In genomic region chr15:52546031-52546751, GRCh38 we compare ENCODE assay signal across 12 cellular contexts. TPM values are rescaled to one million over a fixed set of nuclear protein-coding genes. Genes with fewer than 3 reads are reported as not detected.
A peak's percentile ranks its signal among the peaks of the same experiment; 100 is the strongest.
DNase-seq lines count a peak whose midpoint lies in the region; ATAC-seq, FAIRE-seq and TF ChIP-seq lines count a peak whose summit lies in the region.
"Had no signal": no experiment of that assay in that cellular context is flagged by ENCODE, and none has a peak within 500 bp of the region (broad histone marks: within the 10 kb centered on the region; RNA-seq: fewer than 3 reads in every experiment).

No MANE protein-coding gene starts in this region.

- no peaks in the 10 kb centered on the region for H3K27me3 Mint-ChIP-seq in CD4-positive, alpha-beta memory T cell
- no peaks in the 10 kb centered on the region for H3K27me3 Mint-ChIP-seq in activated CD4-positive, alpha-beta memory T cell treated with anti-CD3 and anti-CD28 coated beads, Interleukin-2, amount 10 ng/mL, durations not matched to agents 7 days and 5 days

- H3K36me3 ChIP-seq in CD4-positive, alpha-beta memory T cell (ENCODE audit: insufficient read depth, low read length): peaks cover 11% of the 10 kb centered on the region
- peaks cover 0 to 24% (median 8%) of the 10 kb centered on the region in 4 donors for H3K36me3 ChIP-seq in right lobe of liver

- POLR2A ChIA-PET in CD4-positive, alpha-beta memory T cell (lab: Charles Lee; ENCODE audit: partially characterized antibody): interaction anchor here (1.0 kb wide), 1 partner anchor 11 kb away, joined by 3 read pairs; no protein-coding TSS in a partner anchor
- POLR2A ChIA-PET in activated CD4-positive, alpha-beta memory T cell treated with anti-CD3 and anti-CD28 coated beads, Interleukin-2, amount 10 ng/mL, durations not matched to agents 7 days and 5 days (lab: Charles Lee): interaction anchor here (0.9 to 2.5 kb wide), 6 partner anchors 10 to 18 kb away, joined by 3 to 11 read pairs (median 4); no protein-coding TSS in a partner anchor

- no peak overlapping the region for H3K4me3 Mint-ChIP-seq in CD4-positive, alpha-beta memory T cell
- H3K4me3 Mint-ChIP-seq in activated CD4-positive, alpha-beta memory T cell treated with anti-CD3 and anti-CD28 coated beads, Interleukin-2, amount 10 ng/mL, durations not matched to agents 7 days and 5 days: peak overlapping the region; percentile 33

- H3K4me3 ChIP-seq in CD4-positive, alpha-beta memory T cell (ENCODE audit: low read length in 2 of 2): no peak overlapping the region
- no peak overlapping the region for H3K4me3 ChIP-seq in right lobe of liver
- H3K4me3 ChIP-seq: BLaER1 treated with 17β-estradiol and CSF1 and Interleukin-3, amounts not matched to agents 10 nM and 100 nM; thoracic aorta had no signal

- FAIRE-seq in urothelium cell line (lab: Jason Lieb, UNC) (no peak), RCC 7860 (lab: Jason Lieb, UNC) (no peak)
- FAIRE-seq: TTC549 had no signal

- no peaks in the 10 kb centered on the region for H3K9me3 ChIP-seq in CD4-positive, alpha-beta memory T cell (ENCODE audit: control insufficient read depth in 1 of 2, low read length in 2 of 2)
- H3K9me3 ChIP-seq in right lobe of liver: no peaks in the 10 kb centered on the region
- H3K9me3 ChIP-seq: thoracic aorta had no signal

- H3K36me3 Mint-ChIP-seq in CD4-positive, alpha-beta memory T cell: peaks cover 43 to 49% of the 10 kb centered on the region in 2 donors
- H3K36me3 Mint-ChIP-seq in activated CD4-positive, alpha-beta memory T cell treated with anti-CD3 and anti-CD28 coated beads, Interleukin-2, amount 10 ng/mL, durations not matched to agents 7 days and 5 days (ENCODE audit: low read depth): peaks cover 61% of the 10 kb centered on the region

- H3K27ac Mint-ChIP-seq in CD4-positive, alpha-beta memory T cell: peak overlapping the region in 4 of 7 donors; percentile 32 to 85 (median 56)
- H3K27ac Mint-ChIP-seq in activated CD4-positive, alpha-beta memory T cell treated with anti-CD3 and anti-CD28 coated beads, Interleukin-2, amount 10 ng/mL, durations not matched to agents 7 days and 5 days: peak overlapping the region; percentile 70

- WGBS in right lobe of liver (ENCODE audit: insufficient coverage, low coverage, low lambda C conversion rate, missing lambda C conversion rate): 83% methylated on average over 2 of the region's 5 CpGs

- TF ChIP-seq CTCF in right lobe of liver (IDR thresholded peaks at IDR 0.05): no peak

- CTCF ChIA-PET in CD4-positive, alpha-beta memory T cell (lab: Charles Lee; ENCODE audit: partially characterized antibody): interaction anchor here (0.6 to 1.0 kb wide), 2 partner anchors 8 to 10 kb away, joined by 3 read pairs; no protein-coding TSS in a partner anchor
- CTCF ChIA-PET in activated CD4-positive, alpha-beta memory T cell treated with anti-CD3 and anti-CD28 coated beads, Interleukin-2, amount 10 ng/mL, durations not matched to agents 7 days and 5 days (lab: Charles Lee): interaction anchor here (1.7 kb wide), 1 partner anchor 10 kb away, joined by 6 read pairs; no protein-coding TSS in a partner anchor

- peak; percentile 32 for TF ChIP-seq POLR2A in GM18505 (IDR thresholded peaks at IDR 0.05; ENCODE audit: borderline replicate concordance, extremely low read depth, insufficient read depth, insufficient read length)
- no peak for TF ChIP-seq POLR2A in right lobe of liver (IDR thresholded peaks at IDR 0.05)

- no peaks in the 10 kb centered on the region for H3K27me3 ChIP-seq in CD4-positive, alpha-beta memory T cell (ENCODE audit: insufficient read depth, low read length)
- no peaks in the 10 kb centered on the region for H3K27me3 ChIP-seq in right lobe of liver
- H3K27me3 ChIP-seq: BLaER1 treated with 17β-estradiol and CSF1 and Interleukin-3, amounts not matched to agents 10 nM and 100 nM had no signal

- peaks cover 0 to 2% (median under 1%) of the 10 kb centered on the region in 4 donors for H3K4me1 Mint-ChIP-seq in CD4-positive, alpha-beta memory T cell
- H3K4me1 Mint-ChIP-seq in activated CD4-positive, alpha-beta memory T cell treated with anti-CD3 and anti-CD28 coated beads, Interleukin-2, amount 10 ng/mL, durations not matched to agents 7 days and 5 days: peaks cover 24% of the 10 kb centered on the region

- H3K9me3 Mint-ChIP-seq in CD4-positive, alpha-beta memory T cell: peaks cover 0 to 20% (median 7%) of the 10 kb centered on the region in 8 donors
- peaks cover 7% of the 10 kb centered on the region for H3K9me3 Mint-ChIP-seq in activated CD4-positive, alpha-beta memory T cell treated with anti-CD3 and anti-CD28 coated beads, Interleukin-2, amount 10 ng/mL, durations not matched to agents 7 days and 5 days

- intact Hi-C loops in CD4-positive, alpha-beta memory T cell (cut with micrococcal nuclease): no loop called here
- intact Hi-C loops in right lobe of liver (cut with DNase I): no loop called here

- H3K27ac ChIP-seq in CD4-positive, alpha-beta memory T cell (ENCODE audit: low read depth, low read length): no peak overlapping the region
- H3K27ac ChIP-seq in right lobe of liver: no peak overlapping the region
- H3K27ac ChIP-seq: BLaER1 treated with 17β-estradiol and CSF1 and Interleukin-3, amounts not matched to agents 10 nM and 100 nM; thoracic aorta had no signal

- no peaks in the 10 kb centered on the region for H3K4me1 ChIP-seq in CD4-positive, alpha-beta memory T cell (ENCODE audit: insufficient read depth, low read length)
- H3K4me1 ChIP-seq in right lobe of liver: peaks cover 0 to 6% (median 0%) of the 10 kb centered on the region in 4 donors
- H3K4me1 ChIP-seq: BLaER1 treated with 17β-estradiol and CSF1 and Interleukin-3, amounts not matched to agents 10 nM and 100 nM had no signal

- ATAC-seq in GM18505 (IDR thresholded peaks at IDR 0.05; ENCODE audit: unreplicated experiment) (no peak), right lobe of liver (peak in 3 of 4 donors; percentile 32 to 51 (median 36))

- DNase-seq in CD4-positive, alpha-beta memory T cell: no peak
- peak; percentile 63 for DNase-seq in activated CD4-positive, alpha-beta memory T cell treated with anti-CD3 and anti-CD28 coated beads, Interleukin-2, amount 10 ng/mL, durations not matched to agents 7 days and 5 days
- DNase-seq in right lobe of liver: no peak
- no peak for DNase-seq in MV-4-11 (lab: John Stamatoyannopoulos, UW)
- no peak for DNase-seq in urothelium cell line (ENCODE audit: low spot score)
- no peak for DNase-seq in RCC 7860 (ENCODE audit: low spot score)
- DNase-seq: NCI-H146, NCI-H510A had no signal

RNA-seq across cellular contexts. Expression of gene MYO5A, which starts 17.5 kb away (rescaled TPM):
- 10 to 100 TPM; 36.6 to 43.9 TPM for total RNA-seq in CD4-positive, alpha-beta memory T cell
- 10 to 100 TPM in 1 of 2 donors, 1 to 10 TPM in 1; 3.6 to 14.5 TPM for polyA plus RNA-seq in CD4-positive, alpha-beta memory T cell
- total RNA-seq in activated CD4-positive, alpha-beta memory T cell treated with anti-CD3 and anti-CD28 coated beads, Interleukin-2, amount 10 ng/mL, durations not matched to agents 7 days and 5 days: 10 to 100 TPM; 41.3 to 42.2 TPM
- 10 to 100 TPM in 2 of 6 experiments, 1 to 10 TPM in 4; 3.2 to 13.3 (median 5.0) TPM for total RNA-seq in right lobe of liver

RNA-seq across cellular contexts. Expression of gene ARPP19, which starts 22.6 kb away (rescaled TPM):
- total RNA-seq in CD4-positive, alpha-beta memory T cell: 100 to 1,000 TPM; 105 to 130 TPM
- 10 to 100 TPM; 51.3 to 65.9 TPM for polyA plus RNA-seq in CD4-positive, alpha-beta memory T cell
- 100 to 1,000 TPM; 176 to 193 TPM for total RNA-seq in activated CD4-positive, alpha-beta memory T cell treated with anti-CD3 and anti-CD28 coated beads, Interleukin-2, amount 10 ng/mL, durations not matched to agents 7 days and 5 days
- 10 to 100 TPM; 47.0 to 73.9 (median 51.6) TPM for total RNA-seq in right lobe of liver
